In the genomic region with DNA sequence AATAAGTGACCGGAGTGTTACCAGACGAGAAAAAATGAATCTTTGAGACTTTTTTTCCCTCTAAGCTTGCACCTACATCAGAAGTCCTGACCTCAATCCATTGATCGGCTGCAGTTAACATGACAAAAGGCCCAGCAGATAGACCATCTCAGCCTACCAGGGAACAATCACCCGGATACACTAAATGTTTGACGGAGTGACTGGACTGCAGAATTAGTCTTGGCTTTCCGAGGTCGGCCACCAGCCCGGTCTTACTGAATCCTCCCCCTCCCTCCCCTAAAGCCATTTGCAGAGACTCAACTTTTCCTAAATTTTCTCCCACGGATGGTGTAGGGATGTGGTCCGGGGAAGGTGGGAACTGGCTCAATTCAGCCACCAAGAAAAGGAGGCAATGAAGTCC, we compare ENCODE assay signal across 17 cellular contexts.
"Had no signal": no experiment of that assay in that cellular context is flagged by ENCODE, and none has a peak within 500 bp of the region (broad histone marks: within the 10 kb centered on the region; RNA-seq: fewer than 3 reads in every experiment).

No MANE protein-coding gene starts in this region.

- DNase-seq: activated CD4-positive, alpha-beta T cell treated with anti-CD3 and anti-CD28 coated beads for 1 hour; activated CD8-positive, alpha-beta memory T cell treated with anti-CD3 and anti-CD28 coated beads for 24 hours; activated CD8-positive, alpha-beta memory T cell treated with anti-CD3 and anti-CD28 coated beads, Interleukin-2, amount 50 U/mL, for 48 hours; activated effector memory CD4-positive, alpha-beta T cell treated with Interleukin-2 at 50 U/mL for 16 hours; activated naive CD4-positive, alpha-beta T cell treated with anti-CD3 and anti-CD28 coated beads, Interleukin-2, amount 10 ng/mL, durations not matched to agents 7 days and 5 days; activated naive CD8-positive, alpha-beta T cell treated with anti-CD3 and anti-CD28 coated beads, Interleukin-2, amount 50 U/mL, for 24 hours; activated T-cell treated with anti-CD3 and anti-CD28 coated beads, Interleukin-2, amount 50 U/mL, for 48 hours; foreskin keratinocyte; hippocampal formation; left lung; mammary epithelial cell; transverse colon had no signal

- H3K27me3 ChIP-seq: foreskin keratinocyte, right atrium auricular region, transverse colon, vagina had no signal

- H3K4me1 ChIP-seq: foreskin keratinocyte, left lung, right atrium auricular region, transverse colon, vagina had no signal

- H3K27ac ChIP-seq: epithelial cell of prostate, foreskin keratinocyte, left lung, right atrium auricular region, skin epidermis, transverse colon, vagina had no signal

- H3K36me3 ChIP-seq: left lung, right atrium auricular region, transverse colon, vagina had no signal

- H3K4me3 ChIP-seq: left lung, right atrium auricular region, skin epidermis, transverse colon, vagina had no signal

- ATAC-seq: activated naive CD8-positive, alpha-beta T cell treated with anti-CD3 and anti-CD28 coated beads, Interleukin-2, amount 50 U/mL, for 24 hours; foreskin keratinocyte; left lung had no signal

- FAIRE-seq: keratinocyte had no signal

- H3K9me3 ChIP-seq: left lung, right atrium auricular region, transverse colon, vagina had no signal
